2 cellular contexts compared by ENCODE assay signal in genomic region chr2:21404827-21405625, GRCh38.
TF ChIP-seq lines count a peak whose summit lies in the region.

No MANE protein-coding gene starts in this region.

TF ChIP-seq in IMR-90, 13 proteins besides CTCF, POLR2A, EP300 and RAD21:
- TF ChIP-seq CEBPB (IDR thresholded peaks at IDR 0.05; ENCODE audit: low read depth, low read length) = 0 out of 2 replicates have a peak, but pooled peaks have one; percentile 4
- no peak for TF ChIP-seq MAFK (IDR thresholded peaks at IDR 0.05; ENCODE audit: low read depth, low read length)
- TF ChIP-seq FOS (IDR thresholded peaks at IDR 0.05; ENCODE audit: low read depth, low read length) = peak; percentile 49; the same call in 1 of the 2 replicates
- TF ChIP-seq BHLHE40 (IDR thresholded peaks at IDR 0.05; ENCODE audit: low read depth, low read length) = no peak

TF ChIP-seq in H1, 55 proteins besides CTCF, POLR2A, EP300 and RAD21:
- TF ChIP-seq SAP30 (IDR thresholded peaks at IDR 0.05; ENCODE audit: insufficient read depth, insufficient replicate concordance, low read length) = no peak
- TF ChIP-seq JUN (IDR thresholded peaks at IDR 0.05; ENCODE audit: low read depth, low read length) = 0 out of 2 replicates have a peak, but pooled peaks have one; percentile 26
- 0 out of 2 replicates have a peak, but pooled peaks have one; percentile 65 for TF ChIP-seq JUND (IDR thresholded peaks at IDR 0.05; ENCODE audit: low read length)
- TF ChIP-seq HDAC2 (IDR thresholded peaks at IDR 0.05; ENCODE audit: borderline replicate concordance in 1 of 2, low read depth in 2 of 2, low read length in 2 of 2) = no peak
- no peak for TF ChIP-seq SIRT6 (IDR thresholded peaks at IDR 0.05; ENCODE audit: low read length)
- no peak for TF ChIP-seq NRF1 (IDR thresholded peaks at IDR 0.05; ENCODE audit: low read depth, low read length)
